21 cellular contexts compared by ENCODE assay signal in the genomic region with DNA sequence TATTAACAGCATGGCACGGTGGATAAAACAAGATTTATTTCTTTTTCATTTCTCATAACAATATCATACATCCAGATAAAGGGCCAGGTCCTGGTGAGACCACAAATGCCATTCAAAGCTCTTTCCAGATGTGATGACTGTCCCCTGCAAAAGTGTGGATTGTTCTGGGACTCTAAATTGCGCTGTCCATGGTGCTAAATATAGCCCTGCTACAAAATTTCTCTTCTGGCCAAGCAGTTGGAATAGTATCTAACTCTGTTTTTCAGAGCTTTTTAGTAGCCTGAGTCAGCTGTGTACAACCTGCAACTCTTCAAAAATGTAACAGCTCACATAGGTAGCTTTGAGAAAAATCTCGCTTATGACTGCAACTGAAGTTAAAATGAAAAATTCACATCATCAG.
DNase-seq lines count a peak whose midpoint lies in the region; ATAC-seq and TF ChIP-seq lines count a peak whose summit lies in the region.
"Had no signal": no experiment of that assay in that cellular context is flagged by ENCODE, and none has a peak within 500 bp of the region (broad histone marks: within the 10 kb centered on the region; RNA-seq: fewer than 3 reads in every experiment).

No MANE protein-coding gene starts in this region.

- H3K27me3 Mint-ChIP-seq in neural crest cell (ENCODE audit: low read depth), result peaks cover 5% of the 10 kb centered on the region
- H3K27me3 Mint-ChIP-seq: activated T-helper 17 cell treated with anti-CD3 and anti-CD28 coated beads, Interleukin-2, amount 50 U/mL, for 72 hours; central memory CD8-positive, alpha-beta T cell; IgD-negative memory B cell had no signal

- H3K4me2 ChIP-seq in Karpas-422 (ENCODE audit: low read depth, low read length, poor library complexity, severe bottlenecking), result no peak overlapping the region

- intact Hi-C loops in left ventricle myocardium inferior (cut with micrococcal nuclease), result no loop called here

- H3K9ac ChIP-seq in Karpas-422 (ENCODE audit: low read length), result no peak overlapping the region

- DNase-seq in EL, result peak; percentile 0
- DNase-seq in Karpas-422, result peak; percentile 46
- peak; percentile 33 for DNase-seq in astrocyte of the hippocampus (ENCODE audit: low read depth, low spot score)
- DNase-seq in neural crest cell (ENCODE audit: low read depth, low spot score), result peak; percentile 9
- no peak for DNase-seq in left ventricle myocardium inferior
- DNase-seq in NOMO-1 (lab: John Stamatoyannopoulos, UW; ENCODE audit: unreplicated experiment in 2 of 2), result no peak
- DNase-seq in anterior cingulate cortex (lab: John Stamatoyannopoulos, UW), result no peak
- DNase-seq: COR-L47; effector CD8-positive, alpha-beta T cell; GDM1; GOT3; NCI-H1436 treated with DMSO at 0.1 percent for 48 hours; NCI-H226; NK-92 treated with Interleukin-12 subunit alpha and Interleukin-12 subunit beta, amount 100 ng/mL, for 24 hours; occipital lobe; stimulated activated CD4-positive, alpha-beta T cell treated with anti-CD3 and anti-CD28 coated beads, Interleukin-4, amount 100 ng/mL, for 1 hour had no signal

- H3K36me3 ChIP-seq in Karpas-422 (ENCODE audit: insufficient read depth, low read length), result no peaks in the 10 kb centered on the region
- no peaks in the 10 kb centered on the region for H3K36me3 ChIP-seq in left ventricle myocardium inferior
- H3K36me3 ChIP-seq: suprapubic skin had no signal

- H3K9me2 ChIP-seq in Karpas-422 (replicated peaks; ENCODE audit: insufficient read depth, low read length), result no peaks in the 10 kb centered on the region

- H3K4me1 ChIP-seq in Karpas-422 (ENCODE audit: low read length) (peaks cover 6% of the 10 kb centered on the region), left ventricle myocardium inferior (peaks cover 3% of the 10 kb centered on the region)
- H3K4me1 ChIP-seq: suprapubic skin had no signal

- H3K27ac Mint-ChIP-seq in neural crest cell (ENCODE audit: unreplicated experiment), result no peak overlapping the region
- H3K27ac Mint-ChIP-seq: activated T-helper 17 cell treated with anti-CD3 and anti-CD28 coated beads, Interleukin-2, amount 50 U/mL, for 72 hours; IgD-negative memory B cell had no signal

- no peak overlapping the region for H3K4me3 Mint-ChIP-seq in neural crest cell
- H3K4me3 Mint-ChIP-seq: activated T-helper 17 cell treated with anti-CD3 and anti-CD28 coated beads, Interleukin-2, amount 50 U/mL, for 72 hours; central memory CD8-positive, alpha-beta T cell; IgD-negative memory B cell had no signal

- no peaks in the 10 kb centered on the region for H3K36me3 Mint-ChIP-seq in neural crest cell (ENCODE audit: low read depth)
- H3K36me3 Mint-ChIP-seq: IgD-negative memory B cell had no signal

- H4K20me1 ChIP-seq in Karpas-422 (ENCODE audit: insufficient read depth, low read depth, low read length), result no peaks in the 10 kb centered on the region

- H3K79me2 ChIP-seq in Karpas-422 (ENCODE audit: low read length), result no peaks in the 10 kb centered on the region

- no peaks in the 10 kb centered on the region for H3K27me3 ChIP-seq in Karpas-422 (ENCODE audit: low read length)
- H3K27me3 ChIP-seq in left ventricle myocardium inferior (ENCODE audit: low read depth), result no peaks in the 10 kb centered on the region
- H3K27me3 ChIP-seq: suprapubic skin had no signal

- H3K9me3 ChIP-seq in Karpas-422 (ENCODE audit: low read length) (no peaks in the 10 kb centered on the region), left ventricle myocardium inferior (replicated peaks) (peaks cover 18% of the 10 kb centered on the region)
- H3K9me3 ChIP-seq: suprapubic skin had no signal

- H3K27ac ChIP-seq in Karpas-422 (ENCODE audit: low read length) (no peak overlapping the region), left ventricle myocardium inferior (replicated peaks) (no peak overlapping the region)
- H3K27ac ChIP-seq: suprapubic skin had no signal

- H3K9me3 Mint-ChIP-seq in neural crest cell, result peaks cover 3% of the 10 kb centered on the region
- H3K9me3 Mint-ChIP-seq: activated T-helper 17 cell treated with anti-CD3 and anti-CD28 coated beads, Interleukin-2, amount 50 U/mL, for 72 hours; central memory CD8-positive, alpha-beta T cell had no signal

- TF ChIP-seq CTCF in neural crest cell (conservative IDR thresholded peaks at IDR 0.05) (no peak), left ventricle myocardium inferior (IDR thresholded peaks at IDR 0.05; ENCODE audit: borderline replicate concordance) (no peak)

- H3K4me3 ChIP-seq in Karpas-422 (ENCODE audit: low read length), result no peak overlapping the region
- no peak overlapping the region for H3K4me3 ChIP-seq in left ventricle myocardium inferior
- H3K4me3 ChIP-seq: suprapubic skin had no signal

- no peak for ATAC-seq in GM19035 (IDR thresholded peaks at IDR 0.05; ENCODE audit: unreplicated experiment)
- ATAC-seq: activated T-helper 17 cell treated with anti-CD3 and anti-CD28 coated beads, Interleukin-2, amount 50 U/mL, for 72 hours had no signal

- H2AFZ ChIP-seq in Karpas-422 (ENCODE audit: low read length), result no peak overlapping the region

- no peaks in the 10 kb centered on the region for H3K4me1 Mint-ChIP-seq in neural crest cell

Comparison
In these comparisons a context has a peak if more than half of its experiments do, and no peak if none do; other contexts are left out.
1. DNase-seq: peak in EL (single experiment), Karpas-422 (single experiment), astrocyte of the hippocampus (single experiment) and neural crest cell (single experiment); none in left ventricle myocardium inferior (single experiment), NOMO-1 (0 of 2) and anterior cingulate cortex (0 of 58).